Comparison of ENCODE assay signal across 12 cellular contexts in the genomic region with DNA sequence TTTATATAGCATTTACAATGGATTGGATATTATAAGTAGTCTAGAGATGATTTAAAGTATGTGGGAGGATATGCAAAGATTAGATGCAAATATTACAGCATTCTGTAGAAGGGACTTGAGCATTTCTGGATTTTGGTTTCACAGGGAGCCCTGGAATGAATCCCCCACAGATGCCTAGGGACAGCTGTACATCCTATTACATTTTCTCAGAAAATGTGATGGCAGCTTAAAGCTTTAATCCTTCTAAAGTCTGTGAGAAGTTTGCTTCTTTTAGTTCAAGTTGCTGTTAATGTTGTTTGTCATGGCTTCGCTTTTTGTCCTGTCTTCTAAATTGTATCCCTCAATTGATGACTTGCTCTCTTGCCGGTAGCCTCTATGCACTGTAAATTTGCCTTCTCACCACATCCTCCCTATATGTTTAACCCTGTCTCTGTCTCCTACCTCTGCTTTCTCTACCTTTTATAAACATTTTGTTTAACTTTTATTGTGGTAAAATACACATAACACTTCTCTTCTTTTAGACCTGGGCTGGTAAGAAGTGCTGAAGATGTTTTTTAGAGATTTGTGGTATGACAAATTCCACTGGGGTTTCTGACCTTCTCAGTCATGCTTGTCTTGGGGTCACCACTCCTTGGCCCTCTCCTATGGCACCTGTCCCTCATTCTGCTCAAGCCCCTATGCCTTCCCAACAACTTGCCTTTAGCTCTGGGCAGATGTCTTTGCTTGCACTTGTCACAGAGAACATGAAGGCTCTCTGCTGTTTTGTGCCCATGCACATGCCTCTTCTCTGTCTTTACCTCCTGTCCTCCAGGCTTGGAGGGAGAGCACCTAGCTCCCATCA. TPM values are rescaled to one million over a fixed set of nuclear protein-coding genes. Genes with fewer than 3 reads are reported as not detected.
DNase-seq lines count a peak whose midpoint lies in the region; ATAC-seq and TF ChIP-seq lines count a peak whose summit lies in the region.
"Had no signal": no experiment of that assay in that cellular context is flagged by ENCODE, and none has a peak within 500 bp of the region (broad histone marks: within the 10 kb centered on the region; RNA-seq: fewer than 3 reads in every experiment).

No MANE protein-coding gene starts in this region.

- no peak overlapping the region for H3K4me3 ChIP-seq in cardiac muscle cell
- H3K4me3 ChIP-seq: lower lobe of right lung had no signal

- no peak for TF ChIP-seq CTCF in cardiac muscle cell (IDR thresholded peaks at IDR 0.05; ENCODE audit: low read depth, low read length)
- TF ChIP-seq CTCF in GM10248 (IDR thresholded peaks at IDR 0.05; ENCODE audit: control extremely low read depth, extremely low read depth, low read depth, missing control alignments): no peak

- H3K4me1 ChIP-seq in cardiac muscle cell (ENCODE audit: low read depth): peaks cover 40% of the 10 kb centered on the region

- H3K4me3 Mint-ChIP-seq in IgD-negative memory B cell: peak overlapping the region in 3 of 4 donors; percentile 34 to 71 (median 61)
- peak overlapping the region; percentile 52 for H3K4me3 Mint-ChIP-seq in activated naive CD8-positive, alpha-beta T cell treated with anti-CD3 and anti-CD28 coated beads, Interleukin-2, amount 10 ng/mL, durations not matched to agents 7 days and 5 days

- no peaks in the 10 kb centered on the region for H3K36me3 ChIP-seq in cardiac muscle cell

- CTCF ChIA-PET in GM10248 (lab: Yijun Ruan, JAX): interaction anchor here (0.8 to 1.5 kb wide), 4 partner anchors 12 to 221 kb away, joined by 3 to 5 read pairs (median 4); no protein-coding TSS in a partner anchor

- no peaks in the 10 kb centered on the region for H3K27me3 Mint-ChIP-seq in IgD-negative memory B cell
- no peaks in the 10 kb centered on the region for H3K27me3 Mint-ChIP-seq in activated naive CD8-positive, alpha-beta T cell treated with anti-CD3 and anti-CD28 coated beads, Interleukin-2, amount 10 ng/mL, durations not matched to agents 7 days and 5 days

- POLR2A ChIA-PET in activated naive CD8-positive, alpha-beta T cell treated with anti-CD3 and anti-CD28 coated beads, Interleukin-2, amount 10 ng/mL, durations not matched to agents 7 days and 5 days (lab: Charles Lee): interaction anchor here (1.0 to 1.5 kb wide), 2 partner anchors 11 to 38 kb away, joined by 4 to 5 read pairs; partner anchors contain the start of gene LNPEP
- POLR2A ChIA-PET in GM10248 (lab: Yijun Ruan, JAX): no interaction called here

- H3K9me3 ChIP-seq in cardiac muscle cell (ENCODE audit: low read depth): no peaks in the 10 kb centered on the region
- H3K9me3 ChIP-seq: lower lobe of right lung had no signal

- peaks cover 45 to 58% (median 54%) of the 10 kb centered on the region in 3 donors for H3K4me1 Mint-ChIP-seq in IgD-negative memory B cell
- peaks cover 48% of the 10 kb centered on the region for H3K4me1 Mint-ChIP-seq in activated naive CD8-positive, alpha-beta T cell treated with anti-CD3 and anti-CD28 coated beads, Interleukin-2, amount 10 ng/mL, durations not matched to agents 7 days and 5 days

- H3K9me3 Mint-ChIP-seq in IgD-negative memory B cell: no peaks in the 10 kb centered on the region
- H3K9me3 Mint-ChIP-seq in activated naive CD8-positive, alpha-beta T cell treated with anti-CD3 and anti-CD28 coated beads, Interleukin-2, amount 10 ng/mL, durations not matched to agents 7 days and 5 days: no peaks in the 10 kb centered on the region

- H3K27ac Mint-ChIP-seq in IgD-negative memory B cell: peak overlapping the region in 1 of 3 donors; percentile 39
- H3K27ac Mint-ChIP-seq in activated naive CD8-positive, alpha-beta T cell treated with anti-CD3 and anti-CD28 coated beads, Interleukin-2, amount 10 ng/mL, durations not matched to agents 7 days and 5 days: peak overlapping the region; percentile 78

- intact Hi-C loops in left cardiac atrium (cut with DNase I): no loop called here

- ATAC-seq in left cardiac atrium: no peak
- peak; percentile 95 for ATAC-seq in activated naive CD8-positive, alpha-beta T cell treated with anti-CD3 and anti-CD28 coated beads, Interleukin-2, amount 10 ng/mL, durations not matched to agents 7 days and 5 days (ENCODE audit: low read depth)
- ATAC-seq: lower lobe of right lung had no signal

- H3K27ac ChIP-seq in cardiac muscle cell: peak overlapping the region; percentile 14
- H3K27ac ChIP-seq: lower lobe of right lung had no signal

- DNase-seq in cardiac muscle cell (ENCODE audit: low read depth in 1 of 2, low spot score in 1 of 2) (no peak), left cardiac atrium (no peak), dedifferentiated amniotic fluid mesenchymal stem cell (ENCODE audit: extremely low spot score) (no peak), GM10248 (ENCODE audit: extremely low spot score) (no peak)
- no peak for DNase-seq in activated naive CD8-positive, alpha-beta T cell treated with anti-CD3 and anti-CD28 coated beads, Interleukin-2, amount 10 ng/mL, durations not matched to agents 7 days and 5 days
- DNase-seq in effector CD4-positive, alpha-beta T cell: no peak
- no peak for DNase-seq in stimulated activated CD4-positive, alpha-beta T cell treated with anti-CD3 and anti-CD28 coated beads, Interleukin-4, amount 100 ng/mL, for 24 hours
- DNase-seq: erythroblast, lower lobe of right lung, NCI-H1092, NCI-H446 treated with DMSO at 0.1 percent for 48 hours had no signal

- no peaks in the 10 kb centered on the region for H3K27me3 ChIP-seq in cardiac muscle cell

- no peaks in the 10 kb centered on the region for H3K36me3 Mint-ChIP-seq in IgD-negative memory B cell
- peaks cover 28% of the 10 kb centered on the region for H3K36me3 Mint-ChIP-seq in activated naive CD8-positive, alpha-beta T cell treated with anti-CD3 and anti-CD28 coated beads, Interleukin-2, amount 10 ng/mL, durations not matched to agents 7 days and 5 days

RNA-seq across cellular contexts. Expression of gene LNPEP, which starts 37.9 kb away (rescaled TPM):
- total RNA-seq in cardiac muscle cell (22.7 and 41.0 TPM in 2 replicates), left cardiac atrium (10 to 100 TPM; 54.3 to 59.6 TPM)
- polyA plus RNA-seq in cardiac muscle cell (11.2 and 17.6 TPM in 2 replicates), IgD-negative memory B cell (20.1 TPM)
- total RNA-seq in activated naive CD8-positive, alpha-beta T cell treated with anti-CD3 and anti-CD28 coated beads, Interleukin-2, amount 10 ng/mL, durations not matched to agents 7 days and 5 days: 100 to 1,000 TPM; 100 to 106 TPM
